ENCODE assay signal across 11 cellular contexts in genomic region chr5:95086932-95087818, GRCh38.
DNase-seq lines count a peak whose midpoint lies in the region; ATAC-seq and TF ChIP-seq lines count a peak whose summit lies in the region.
"Had no signal": no experiment of that assay in that cellular context is flagged by ENCODE, and none has a peak within 500 bp of the region (broad histone marks: within the 10 kb centered on the region; RNA-seq: fewer than 3 reads in every experiment).

No MANE protein-coding gene starts in this region.

- no peaks in the 10 kb centered on the region for H3K9me3 ChIP-seq in Panc1 (ENCODE audit: control insufficient read depth, insufficient read depth, low read depth, low read length)
- H3K9me3 ChIP-seq: BE2C had no signal

- CTCF ChIA-PET in Panc1 (lab: Charles Lee): no interaction called here

- TF ChIP-seq CTCF in Panc1 (IDR thresholded peaks at IDR 0.05): no peak

- H3K4me3 ChIP-seq in GM08714 (ENCODE audit: low read length) (peak overlapping the region; percentile 29; the same call in 1 of the 2 replicates), Panc1 (ENCODE audit: low read depth in 2 of 2, low read length in 2 of 2) (no peak overlapping the region)
- H3K4me3 ChIP-seq: SK-N-MC had no signal

- H3K27me3 ChIP-seq in Panc1 (ENCODE audit: control insufficient read depth, insufficient read depth, low read length): no peaks in the 10 kb centered on the region
- H3K27me3 ChIP-seq: BE2C had no signal

- H3K36me3 ChIP-seq in Panc1 (ENCODE audit: control insufficient read depth, insufficient read depth, low read length): no peaks in the 10 kb centered on the region
- H3K36me3 ChIP-seq: BE2C had no signal

- BruUV-seq in Panc1 (replicated peaks; lab: Mats Ljungman, UMichigan): no TSS peak

- intact Hi-C loops in Panc1 (cut with micrococcal nuclease; ENCODE audit: unreplicated experiment): no loop called here

- POLR2A ChIA-PET in Panc1 (lab: Charles Lee): interaction anchor here (0.5 kb wide), 1 partner anchor 56 kb away, joined by 3 read pairs; no protein-coding TSS in a partner anchor

- in situ Hi-C loops in Panc1 (cut with HindIII; ENCODE audit: low pct_unique_long_range_greater_than_20kb, low sequenced_read_pairs): no loop called here

- H3K4me1 ChIP-seq in Panc1 (ENCODE audit: control insufficient read depth, insufficient read depth, low read length): peaks cover 20% of the 10 kb centered on the region
- H3K4me1 ChIP-seq: BE2C had no signal

- ATAC-seq in GM19467 (IDR thresholded peaks at IDR 0.05; ENCODE audit: unreplicated experiment): peak; percentile 32
- ATAC-seq in HG03060 (IDR thresholded peaks at IDR 0.05; ENCODE audit: low read depth, unreplicated experiment): peak; percentile 25
- ATAC-seq in Panc1: peak; percentile 44; the same call in 1 of the 2 replicates

- peak overlapping the region; percentile 4; the same call in 1 of the 2 replicates for H3K27ac ChIP-seq in Panc1 (ENCODE audit: low read length)
- H3K27ac ChIP-seq: SK-N-MC had no signal

- DNase-seq in Panc1 (ENCODE audit: low read depth, low spot score) (no peak), NCI-H187 treated with DMSO at 0.1 percent for 48 hours (lab: John Stamatoyannopoulos, UW) (no peak), GOT3 (lab: John Stamatoyannopoulos, UW) (no peak)
- no peak for DNase-seq in central memory CD4-positive, alpha-beta T cell
- no peak for DNase-seq in activated T-cell treated with anti-CD3 and anti-CD28 coated beads, Interleukin-2, amount 50 U/mL, for 48 hours
- DNase-seq: BE2C, NCI-H1092 treated with DMSO at 0.1 percent for 48 hours had no signal
